Comparison of ENCODE assay signal across 26 cellular contexts in genomic region chr7:106623315-106623660, GRCh38.
"Had no signal": no experiment of that assay in that cellular context is flagged by ENCODE, and none has a peak within 500 bp of the region (broad histone marks: within the 10 kb centered on the region; RNA-seq: fewer than 3 reads in every experiment).

No MANE protein-coding gene starts in this region.

- H3K4me3 ChIP-seq: adrenal gland, pancreas, prostate gland, spleen, suprapubic skin, tibial nerve had no signal

- H3K27me3 ChIP-seq: adrenal gland, brain microvascular endothelial cell, neutrophil, pancreas, spleen, suprapubic skin, tibial nerve had no signal

- H3K27ac ChIP-seq: adrenal gland, brain microvascular endothelial cell, neutrophil, pancreas, prostate gland, spleen, suprapubic skin had no signal

- ATAC-seq: activated CD8-positive, alpha-beta T cell treated with anti-CD3 and anti-CD28 coated beads for 36 hours; T-helper 17 cell; WTC11 had no signal

- H3K27ac Mint-ChIP-seq: activated CD8-positive, alpha-beta T cell treated with anti-CD3 and anti-CD28 coated beads for 36 hours; activated naive CD8-positive, alpha-beta T cell; activated T-helper 2 cell treated with anti-CD3 and anti-CD28 coated beads, Interferon-gamma antibody, Interleukin-2, Interleukin-4, amounts not matched to agents 10 μg/mL and 5 μg/mL and 100 μg/mL, durations not matched to agents 14 hours and 24 hours and 36 hours; naive B cell; nephron progenitor cell; T-helper 17 cell; WTC11 had no signal

- H3K4me1 Mint-ChIP-seq: naive B cell, nephron progenitor cell had no signal

- H3K27me3 Mint-ChIP-seq: T-helper 17 cell had no signal

- H3K9me3 Mint-ChIP-seq: activated CD8-positive, alpha-beta T cell treated with anti-CD3 and anti-CD28 coated beads for 36 hours had no signal

- DNase-seq: activated CD4-positive, alpha-beta T cell treated with anti-CD3 and anti-CD28 coated beads for 1 hour; activated CD4-positive, alpha-beta T cell treated with anti-CD3 and anti-CD28 coated beads, Interleukin-2, amount 50 U/mL, for 1 hour; activated CD8-positive, alpha-beta T cell treated with anti-CD3 and anti-CD28 coated beads for 36 hours; activated naive CD4-positive, alpha-beta T cell; activated T-cell treated with anti-CD3 and anti-CD28 coated beads, Interleukin-2, amount 50 U/mL, for 48 hours; adrenal gland; aorta; foreskin melanocyte; hippocampal formation; left colon; naive B cell; nephron progenitor cell; retina; spleen; stimulated activated naive CD4-positive, alpha-beta T cell; T-helper 17 cell; T1000 had no signal

- H3K4me3 Mint-ChIP-seq: activated CD8-positive, alpha-beta T cell treated with anti-CD3 and anti-CD28 coated beads for 36 hours; activated naive CD8-positive, alpha-beta T cell; naive B cell; nephron progenitor cell; T-helper 17 cell; WTC11 had no signal

- H3K4me1 ChIP-seq: adrenal gland, prostate gland had no signal

- H3K36me3 ChIP-seq: adrenal gland, brain microvascular endothelial cell, neutrophil, pancreas, prostate gland, spleen, suprapubic skin, tibial nerve had no signal

- H3K9me3 ChIP-seq: neutrophil, pancreas, prostate gland, suprapubic skin had no signal
